In the genomic region with DNA sequence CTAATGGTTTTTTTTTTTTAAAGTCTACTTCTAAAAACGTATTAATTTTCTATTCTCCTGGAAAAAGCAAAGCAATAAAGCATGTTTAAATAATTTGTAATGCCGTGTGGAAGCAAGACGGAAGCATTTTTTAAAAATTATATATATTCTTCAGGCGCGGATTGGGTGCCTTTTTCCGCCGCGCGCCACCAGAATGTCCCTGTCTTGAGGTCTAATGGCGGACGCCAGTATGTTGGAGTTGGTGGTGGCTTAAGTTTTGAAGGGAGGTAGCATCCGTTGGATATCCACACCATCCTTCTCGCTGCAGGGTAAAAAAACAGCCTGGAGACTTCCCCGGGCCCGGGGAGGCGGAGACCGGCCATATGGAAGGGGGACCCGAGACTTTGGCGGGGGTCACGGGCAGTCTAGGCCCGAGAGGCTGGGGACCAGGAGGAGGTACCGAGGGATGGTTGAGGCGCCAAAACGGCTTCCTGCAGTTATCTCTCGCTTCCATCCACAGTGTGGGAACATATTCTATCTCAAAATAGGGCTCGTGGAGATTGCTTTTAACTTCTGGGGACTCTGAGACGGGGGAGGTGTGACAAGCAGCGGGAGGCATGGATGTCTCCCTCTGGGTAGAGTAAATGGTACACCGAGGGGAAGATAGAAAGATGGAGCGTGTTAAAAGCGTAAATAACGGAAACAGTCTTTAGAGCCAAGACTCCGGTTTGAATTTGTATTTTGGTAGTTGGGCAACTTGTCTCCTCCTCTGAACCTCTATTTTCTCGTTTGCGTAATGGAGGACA, we compare ENCODE assay signal across 1 cellular context.
A peak's percentile ranks its signal among the peaks of the same experiment; 100 is the strongest.
TF ChIP-seq lines count a peak whose summit lies in the region.

A gene (plus strand): TSS at position 196 of the 785 bp plus-strand sequence. CDS start 2,841 bp downstream, outside the sequence.

TF ChIP-seq in GM12878, 131 proteins besides CTCF, POLR2A, EP300 and RAD21 (continued from another document):
- TF ChIP-seq, protein P1, sequence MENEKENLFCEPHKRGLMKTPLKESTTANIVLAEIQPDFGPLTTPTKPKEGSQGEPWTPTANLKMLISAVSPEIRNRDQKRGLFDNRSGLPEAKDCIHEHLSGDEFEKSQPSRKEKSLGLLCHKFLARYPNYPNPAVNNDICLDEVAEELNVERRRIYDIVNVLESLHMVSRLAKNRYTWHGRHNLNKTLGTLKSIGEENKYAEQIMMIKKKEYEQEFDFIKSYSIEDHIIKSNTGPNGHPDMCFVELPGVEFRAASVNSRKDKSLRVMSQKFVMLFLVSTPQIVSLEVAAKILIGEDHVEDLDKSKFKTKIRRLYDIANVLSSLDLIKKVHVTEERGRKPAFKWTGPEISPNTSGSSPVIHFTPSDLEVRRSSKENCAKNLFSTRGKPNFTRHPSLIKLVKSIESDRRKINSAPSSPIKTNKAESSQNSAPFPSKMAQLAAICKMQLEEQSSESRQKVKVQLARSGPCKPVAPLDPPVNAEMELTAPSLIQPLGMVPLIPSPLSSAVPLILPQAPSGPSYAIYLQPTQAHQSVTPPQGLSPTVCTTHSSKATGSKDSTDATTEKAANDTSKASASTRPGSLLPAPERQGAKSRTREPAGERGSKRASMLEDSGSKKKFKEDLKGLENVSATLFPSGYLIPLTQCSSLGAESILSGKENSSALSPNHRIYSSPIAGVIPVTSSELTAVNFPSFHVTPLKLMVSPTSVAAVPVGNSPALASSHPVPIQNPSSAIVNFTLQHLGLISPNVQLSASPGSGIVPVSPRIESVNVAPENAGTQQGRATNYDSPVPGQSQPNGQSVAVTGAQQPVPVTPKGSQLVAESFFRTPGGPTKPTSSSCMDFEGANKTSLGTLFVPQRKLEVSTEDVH (IDR thresholded peaks at IDR 0.05; ENCODE audit: low read depth, partially characterized antibody): peak; percentile 76
- TF ChIP-seq CBFB (IDR thresholded peaks at IDR 0.05; ENCODE audit: low read depth): peak; percentile 87
- TF ChIP-seq EGR1 (IDR thresholded peaks at IDR 0.05; ENCODE audit: borderline replicate concordance in 1 of 2, low read depth in 2 of 2, low read length in 2 of 2): no peak
- TF ChIP-seq CREM (IDR thresholded peaks at IDR 0.05; ENCODE audit: low read depth): no peak
- no peak for TF ChIP-seq ZNF24 (IDR thresholded peaks at IDR 0.05)
- no peak for TF ChIP-seq CEBPB (IDR thresholded peaks at IDR 0.05; ENCODE audit: borderline replicate concordance in 1 of 2, low read depth in 2 of 2, low read length in 2 of 2)
- TF ChIP-seq, protein P2, sequence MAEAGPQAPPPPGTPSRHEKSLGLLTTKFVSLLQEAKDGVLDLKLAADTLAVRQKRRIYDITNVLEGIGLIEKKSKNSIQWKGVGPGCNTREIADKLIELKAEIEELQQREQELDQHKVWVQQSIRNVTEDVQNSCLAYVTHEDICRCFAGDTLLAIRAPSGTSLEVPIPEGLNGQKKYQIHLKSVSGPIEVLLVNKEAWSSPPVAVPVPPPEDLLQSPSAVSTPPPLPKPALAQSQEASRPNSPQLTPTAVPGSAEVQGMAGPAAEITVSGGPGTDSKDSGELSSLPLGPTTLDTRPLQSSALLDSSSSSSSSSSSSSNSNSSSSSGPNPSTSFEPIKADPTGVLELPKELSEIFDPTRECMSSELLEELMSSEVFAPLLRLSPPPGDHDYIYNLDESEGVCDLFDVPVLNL (IDR thresholded peaks at IDR 0.05; ENCODE audit: low read depth, low read length): no peak; the same call in 1 of the 2 replicates
- TF ChIP-seq, protein P3, sequence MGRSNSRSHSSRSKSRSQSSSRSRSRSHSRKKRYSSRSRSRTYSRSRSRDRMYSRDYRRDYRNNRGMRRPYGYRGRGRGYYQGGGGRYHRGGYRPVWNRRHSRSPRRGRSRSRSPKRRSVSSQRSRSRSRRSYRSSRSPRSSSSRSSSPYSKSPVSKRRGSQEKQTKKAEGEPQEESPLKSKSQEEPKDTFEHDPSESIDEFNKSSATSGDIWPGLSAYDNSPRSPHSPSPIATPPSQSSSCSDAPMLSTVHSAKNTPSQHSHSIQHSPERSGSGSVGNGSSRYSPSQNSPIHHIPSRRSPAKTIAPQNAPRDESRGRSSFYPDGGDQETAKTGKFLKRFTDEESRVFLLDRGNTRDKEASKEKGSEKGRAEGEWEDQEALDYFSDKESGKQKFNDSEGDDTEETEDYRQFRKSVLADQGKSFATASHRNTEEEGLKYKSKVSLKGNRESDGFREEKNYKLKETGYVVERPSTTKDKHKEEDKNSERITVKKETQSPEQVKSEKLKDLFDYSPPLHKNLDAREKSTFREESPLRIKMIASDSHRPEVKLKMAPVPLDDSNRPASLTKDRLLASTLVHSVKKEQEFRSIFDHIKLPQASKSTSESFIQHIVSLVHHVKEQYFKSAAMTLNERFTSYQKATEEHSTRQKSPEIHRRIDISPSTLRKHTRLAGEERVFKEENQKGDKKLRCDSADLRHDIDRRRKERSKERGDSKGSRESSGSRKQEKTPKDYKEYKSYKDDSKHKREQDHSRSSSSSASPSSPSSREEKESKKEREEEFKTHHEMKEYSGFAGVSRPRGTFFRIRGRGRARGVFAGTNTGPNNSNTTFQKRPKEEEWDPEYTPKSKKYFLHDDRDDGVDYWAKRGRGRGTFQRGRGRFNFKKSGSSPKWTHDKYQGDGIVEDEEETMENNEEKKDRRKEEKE (IDR thresholded peaks at IDR 0.05): 0 out of 2 replicates have a peak, but pooled peaks have one; percentile 26
- TF ChIP-seq GATAD2B (conservative IDR thresholded peaks at IDR 0.05; ENCODE audit: low read depth): 0 out of 2 replicates have a peak, but pooled peaks have one; percentile 16
- TF ChIP-seq DPF2 (IDR thresholded peaks at IDR 0.05): peak; percentile 28; the same call in 1 of the 2 replicates
- TF ChIP-seq, protein P4, sequence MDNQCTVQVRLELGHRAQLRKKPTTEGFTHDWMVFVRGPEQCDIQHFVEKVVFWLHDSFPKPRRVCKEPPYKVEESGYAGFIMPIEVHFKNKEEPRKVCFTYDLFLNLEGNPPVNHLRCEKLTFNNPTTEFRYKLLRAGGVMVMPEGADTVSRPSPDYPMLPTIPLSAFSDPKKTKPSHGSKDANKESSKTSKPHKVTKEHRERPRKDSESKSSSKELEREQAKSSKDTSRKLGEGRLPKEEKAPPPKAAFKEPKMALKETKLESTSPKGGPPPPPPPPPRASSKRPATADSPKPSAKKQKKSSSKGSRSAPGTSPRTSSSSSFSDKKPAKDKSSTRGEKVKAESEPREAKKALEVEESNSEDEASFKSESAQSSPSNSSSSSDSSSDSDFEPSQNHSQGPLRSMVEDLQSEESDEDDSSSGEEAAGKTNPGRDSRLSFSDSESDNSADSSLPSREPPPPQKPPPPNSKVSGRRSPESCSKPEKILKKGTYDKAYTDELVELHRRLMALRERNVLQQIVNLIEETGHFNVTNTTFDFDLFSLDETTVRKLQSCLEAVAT (IDR thresholded peaks at IDR 0.05): peak; percentile 37
- peak; percentile 51; the same call in 1 of the 2 replicates for TF ChIP-seq HDAC2 (IDR thresholded peaks at IDR 0.05)
- TF ChIP-seq CBX5 (IDR thresholded peaks at IDR 0.05; ENCODE audit: low read depth): no peak; the same call in 1 of the 2 replicates
- peak; percentile 83 for TF ChIP-seq SMAD5 (IDR thresholded peaks at IDR 0.05; ENCODE audit: low read depth)
- TF ChIP-seq ZNF207 (IDR thresholded peaks at IDR 0.05; ENCODE audit: borderline replicate concordance): peak; percentile 58; the same call in 1 of the 2 replicates
- TF ChIP-seq PAX5 (IDR thresholded peaks at IDR 0.05; ENCODE audit: borderline replicate concordance, low read depth, low read length): no peak
- TF ChIP-seq ATF7 (IDR thresholded peaks at IDR 0.05; ENCODE audit: low read depth): peak; percentile 32; the same call in 1 of the 2 replicates
- peak; percentile 90 for TF ChIP-seq FOXM1 (IDR thresholded peaks at IDR 0.05; ENCODE audit: low read depth, low read length)
- TF ChIP-seq CHD2 (IDR thresholded peaks at IDR 0.05; ENCODE audit: borderline replicate concordance, low read depth, low read length): peak; percentile 36; the same call in 1 of the 2 replicates
- 0 out of 2 replicates have a peak, but pooled peaks have one; percentile 21 for TF ChIP-seq TCF3 (IDR thresholded peaks at IDR 0.05; ENCODE audit: borderline replicate concordance, insufficient read depth, low read depth, low read length)
- TF ChIP-seq STAT3 (IDR thresholded peaks at IDR 0.05; ENCODE audit: low read depth, low read length): no peak
- peak; percentile 74; the same call in 1 of the 2 replicates for TF ChIP-seq BACH1 (IDR thresholded peaks at IDR 0.05; ENCODE audit: borderline replicate concordance)
